ENCODE assay signal across 24 cellular contexts in the genomic region with DNA sequence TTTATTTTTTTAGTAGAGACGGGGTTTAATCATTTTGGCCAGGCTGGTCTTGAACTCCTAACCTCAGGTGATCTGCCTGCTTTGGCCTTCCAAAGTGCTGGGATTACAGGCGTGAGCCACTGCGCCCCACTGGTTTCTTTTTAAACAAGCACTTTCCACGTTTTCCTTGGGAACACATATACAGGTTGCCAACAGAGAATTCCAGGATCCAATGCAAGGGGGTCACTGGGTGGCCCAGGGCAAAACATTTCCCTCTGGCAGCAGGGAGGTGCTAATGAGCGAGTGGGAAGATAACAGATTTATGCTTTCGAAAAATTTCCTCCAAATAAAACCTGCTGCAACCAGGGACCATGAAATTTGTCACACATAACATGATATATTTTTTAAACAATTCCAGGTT. TPM values are rescaled to one million over a fixed set of nuclear protein-coding genes. Genes with fewer than 3 reads are reported as not detected.
"Had no signal": no experiment of that assay in that cellular context is flagged by ENCODE, and none has a peak within 500 bp of the region (broad histone marks: within the 10 kb centered on the region; RNA-seq: fewer than 3 reads in every experiment).

No MANE protein-coding gene starts in this region.

- H3K4me3 ChIP-seq: breast epithelium had no signal

- H3K4me1 Mint-ChIP-seq: activated naive CD4-positive, alpha-beta T cell treated with anti-CD3 and anti-CD28 coated beads, Interleukin-2, amount 10 ng/mL, durations not matched to agents 7 days and 5 days; activated naive CD8-positive, alpha-beta T cell treated with anti-CD3 and anti-CD28 coated beads for 36 hours had no signal

- H3K4me1 ChIP-seq: breast epithelium had no signal

- H3K27ac ChIP-seq: breast epithelium, VCaP had no signal

- H3K4me2 ChIP-seq: SK-N-SH had no signal

- H3K4me3 Mint-ChIP-seq: activated CD8-positive, alpha-beta T cell treated with anti-CD3 and anti-CD28 coated beads for 36 hours; activated naive CD4-positive, alpha-beta T cell treated with anti-CD3 and anti-CD28 coated beads, Interleukin-2, amount 10 ng/mL, durations not matched to agents 7 days and 5 days; activated naive CD8-positive, alpha-beta T cell treated with anti-CD3 and anti-CD28 coated beads for 36 hours; activated T-cell treated with anti-CD3 and anti-CD28 coated beads, Interleukin-2, amount 50 U/mL, for 72 hours had no signal

- DNase-seq: activated CD4-positive, alpha-beta T cell treated with anti-CD3 and anti-CD28 coated beads for 4 hours; activated CD8-positive, alpha-beta memory T cell treated with anti-CD3 and anti-CD28 coated beads, Interleukin-2, amount 50 U/mL, for 4 hours; activated CD8-positive, alpha-beta T cell treated with anti-CD3 and anti-CD28 coated beads for 36 hours; activated gamma-delta T cell treated with Interleukin-2 at 50 U/mL for 16 hours; activated naive CD4-positive, alpha-beta T cell treated with anti-CD3 and anti-CD28 coated beads, Interleukin-2, amount 10 ng/mL, durations not matched to agents 7 days and 5 days; activated naive CD8-positive, alpha-beta T cell treated with anti-CD3 and anti-CD28 coated beads for 36 hours; activated T-cell treated with anti-CD3 and anti-CD28 coated beads, Interleukin-2, amount 50 U/mL, for 72 hours; central memory CD4-positive, alpha-beta T cell; KG1; NCI-H1048; NCI-H146; NCI-H187 treated with DMSO at 0.1 percent for 48 hours; NCI-H2171; NCI-H2227 treated with DMSO at 0.1 percent for 48 hours; NCI-H446 treated with DMSO at 0.1 percent for 48 hours; NCI-H748 treated with DMSO at 0.1 percent for 48 hours; SIG-M5; SK-N-SH; T-helper 1 cell had no signal

- H3K36me3 ChIP-seq: breast epithelium had no signal

- H3K36me3 Mint-ChIP-seq: activated naive CD4-positive, alpha-beta T cell treated with anti-CD3 and anti-CD28 coated beads, Interleukin-2, amount 10 ng/mL, durations not matched to agents 7 days and 5 days; activated naive CD8-positive, alpha-beta T cell treated with anti-CD3 and anti-CD28 coated beads for 36 hours had no signal

- H3K9ac ChIP-seq: SK-N-SH had no signal

- H3K9me3 ChIP-seq: breast epithelium, SK-N-SH had no signal

- ATAC-seq: activated CD8-positive, alpha-beta T cell treated with anti-CD3 and anti-CD28 coated beads for 36 hours; activated T-cell treated with anti-CD3 and anti-CD28 coated beads, Interleukin-2, amount 50 U/mL, for 72 hours had no signal

- H3K27ac Mint-ChIP-seq: activated CD8-positive, alpha-beta T cell treated with anti-CD3 and anti-CD28 coated beads for 36 hours; activated naive CD4-positive, alpha-beta T cell treated with anti-CD3 and anti-CD28 coated beads, Interleukin-2, amount 10 ng/mL, durations not matched to agents 7 days and 5 days; activated naive CD8-positive, alpha-beta T cell treated with anti-CD3 and anti-CD28 coated beads for 36 hours; activated T-cell treated with anti-CD3 and anti-CD28 coated beads, Interleukin-2, amount 50 U/mL, for 72 hours; activated T-helper 2 cell treated with anti-CD3 and anti-CD28 coated beads, Interferon-gamma antibody, Interleukin-2, Interleukin-4, amounts not matched to agents 10 μg/mL and 5 μg/mL and 100 μg/mL, durations not matched to agents 14 hours and 24 hours and 36 hours had no signal

- H3K9me3 Mint-ChIP-seq: activated CD8-positive, alpha-beta T cell treated with anti-CD3 and anti-CD28 coated beads for 36 hours; activated naive CD4-positive, alpha-beta T cell treated with anti-CD3 and anti-CD28 coated beads, Interleukin-2, amount 10 ng/mL, durations not matched to agents 7 days and 5 days; activated naive CD8-positive, alpha-beta T cell treated with anti-CD3 and anti-CD28 coated beads for 36 hours; activated T-cell treated with anti-CD3 and anti-CD28 coated beads, Interleukin-2, amount 50 U/mL, for 72 hours; activated T-helper 2 cell treated with anti-CD3 and anti-CD28 coated beads, Interferon-gamma antibody, Interleukin-2, Interleukin-4, amounts not matched to agents 10 μg/mL and 5 μg/mL and 100 μg/mL, durations not matched to agents 14 hours and 24 hours and 36 hours had no signal

RNA-seq across cellular contexts. Expression of a gene that starts 41.1 kb away (rescaled TPM):
- total RNA-seq: activated naive CD8-positive, alpha-beta T cell treated with anti-CD3 and anti-CD28 coated beads for 36 hours; activated T-cell treated with anti-CD3 and anti-CD28 coated beads, Interleukin-2, amount 50 U/mL, for 72 hours; activated T-helper 2 cell treated with anti-CD3 and anti-CD28 coated beads, Interferon-gamma antibody, Interleukin-2, Interleukin-4, amounts not matched to agents 10 μg/mL and 5 μg/mL and 100 μg/mL, durations not matched to agents 14 hours and 24 hours and 36 hours; M059J; T-helper 2 cell treated with Interferon-gamma antibody and Interleukin-4, amounts not matched to agents 100 ng/mL and 5 ng/mL, for 36 hours had no signal
